9 cellular contexts compared by ENCODE assay signal in the genomic region with DNA sequence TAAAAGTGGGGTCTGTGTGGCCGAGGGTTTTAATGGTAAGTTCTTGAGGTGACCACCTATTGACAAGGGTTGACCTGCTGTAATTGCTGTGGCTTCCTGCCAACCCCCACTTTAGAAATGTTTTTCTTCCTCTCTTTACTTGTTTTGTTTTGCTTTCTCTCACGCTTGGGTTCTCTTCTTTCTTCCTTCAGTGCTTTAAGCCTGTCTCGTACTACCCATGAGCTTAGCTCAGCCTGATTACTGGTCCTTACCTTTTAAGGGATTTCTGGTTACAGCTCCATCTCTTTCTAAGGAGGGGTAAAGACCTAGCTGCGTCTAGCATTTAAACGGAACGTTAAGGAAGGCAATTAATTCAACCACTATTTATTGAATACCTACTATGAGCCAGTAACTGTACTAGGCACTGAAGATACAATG. TPM values are rescaled to one million over a fixed set of nuclear protein-coding genes. Genes with fewer than 3 reads are reported as not detected.
DNase-seq lines count a peak whose midpoint lies in the region; ATAC-seq, FAIRE-seq and TF ChIP-seq lines count a peak whose summit lies in the region.
"Had no signal": no experiment of that assay in that cellular context is flagged by ENCODE, and none has a peak within 500 bp of the region (broad histone marks: within the 10 kb centered on the region; RNA-seq: fewer than 3 reads in every experiment).

No MANE protein-coding gene starts in this region.

- H3K27ac Mint-ChIP-seq in CD4-positive, alpha-beta memory T cell: peak overlapping the region; percentile 89 to 99 (median 98)

- no peaks in the 10 kb centered on the region for H4K20me1 ChIP-seq in neural cell (ENCODE audit: insufficient read depth)

- peaks cover 0 to 3% (median 0%) of the 10 kb centered on the region in 8 donors for H3K9me3 Mint-ChIP-seq in CD4-positive, alpha-beta memory T cell

- H3K4me2 ChIP-seq in neural cell (ENCODE audit: low read length): peak overlapping the region; percentile 87

- H3K9me3 ChIP-seq in CD4-positive, alpha-beta memory T cell (ENCODE audit: control insufficient read depth in 1 of 2, low read length in 2 of 2): no peaks in the 10 kb centered on the region
- no peaks in the 10 kb centered on the region for H3K9me3 ChIP-seq in neural cell (ENCODE audit: low read length)

- H3K4me3 Mint-ChIP-seq in CD4-positive, alpha-beta memory T cell: peak overlapping the region; percentile 91 to 100 (median 96)

- POLR2A ChIA-PET in CD4-positive, alpha-beta memory T cell (lab: Charles Lee; ENCODE audit: partially characterized antibody): interaction anchor here (0.7 to 1.5 kb wide), 4 partner anchors 8 to 40 kb away, joined by 3 to 4 read pairs (median 3); no protein-coding TSS in a partner anchor
- POLR2A ChIA-PET in RWPE1 (lab: Yijun Ruan, JAX; ENCODE audit: low non-redundant PET): no interaction called here

- H3K27ac ChIP-seq in CD4-positive, alpha-beta memory T cell (ENCODE audit: low read depth, low read length): peak overlapping the region; percentile 91
- peak overlapping the region; percentile 94 for H3K27ac ChIP-seq in RWPE1
- H3K27ac ChIP-seq in neural cell (ENCODE audit: low read length): peak overlapping the region; percentile 95

- CTCF ChIA-PET in CD4-positive, alpha-beta memory T cell (lab: Charles Lee; ENCODE audit: partially characterized antibody): interaction anchor here (1.1 to 2.8 kb wide), 3 partner anchors 49 to 252 kb away, joined by 3 to 12 read pairs (median 3); no protein-coding TSS in a partner anchor
- CTCF ChIA-PET in RWPE1 (lab: Yijun Ruan, JAX): interaction anchor here (1.0 kb wide), 1 partner anchor 251 kb away, joined by 4 read pairs; no protein-coding TSS in a partner anchor

- H3K27me3 Mint-ChIP-seq in CD4-positive, alpha-beta memory T cell: no peaks in the 10 kb centered on the region

- no peak for TF ChIP-seq RAD21 in neural cell (conservative IDR thresholded peaks at IDR 0.05)

- intact Hi-C loops in CD4-positive, alpha-beta memory T cell (cut with micrococcal nuclease): loop anchor here (2.0 kb wide), 2 partner anchors 49 to 251 kb away; no protein-coding TSS in a partner anchor

- peak overlapping the region; percentile 80 to 90 for H3K4me3 ChIP-seq in CD4-positive, alpha-beta memory T cell (ENCODE audit: low read length in 2 of 2)
- peak overlapping the region; percentile 88 for H3K4me3 ChIP-seq in epithelial cell of proximal tubule (ENCODE audit: low read depth, low read length)
- H3K4me3 ChIP-seq in neural cell (ENCODE audit: low read length): peak overlapping the region; percentile 79

- H3F3A ChIP-seq in neural cell (ENCODE audit: insufficient read depth, low read length, poor library complexity, severe bottlenecking): no peaks in the 10 kb centered on the region

- DNase-seq in CD4-positive, alpha-beta memory T cell: no peak
- no peak for DNase-seq in GM19239 (ENCODE audit: insufficient read length, low spot score)
- no peak for DNase-seq in RWPE1 (ENCODE audit: low spot score)
- DNase-seq in epithelial cell of proximal tubule (ENCODE audit: low read depth): peak; percentile 26
- DNase-seq in HTR-8/SVneo (ENCODE audit: insufficient read length, low spot score): no peak
- no peak for DNase-seq in amniotic stem cell (lab: John Stamatoyannopoulos, UW)

- FAIRE-seq in GM19239 (lab: Jason Lieb, UNC) (peak; percentile 69), HTR-8/SVneo (lab: Jason Lieb, UNC) (no peak)
- FAIRE-seq: TTC549 had no signal

- peak; percentile 21 for ATAC-seq in HG03175 (IDR thresholded peaks at IDR 0.05; ENCODE audit: unreplicated experiment)

- H3K27me3 ChIP-seq in CD4-positive, alpha-beta memory T cell (ENCODE audit: insufficient read depth, low read length): no peaks in the 10 kb centered on the region
- no peaks in the 10 kb centered on the region for H3K27me3 ChIP-seq in neural cell (ENCODE audit: insufficient read depth, low read depth, low read length)

- H3K9me2 ChIP-seq in neural cell (ENCODE audit: insufficient read depth, low read length): no peaks in the 10 kb centered on the region

- TF ChIP-seq EP300 in neural cell (conservative IDR thresholded peaks at IDR 0.05; ENCODE audit: poor library complexity, severe bottlenecking): no peak

- H3K36me3 ChIP-seq in CD4-positive, alpha-beta memory T cell (ENCODE audit: insufficient read depth, low read length): no peaks in the 10 kb centered on the region
- H3K36me3 ChIP-seq in neural cell (ENCODE audit: insufficient read depth, low read length): no peaks in the 10 kb centered on the region

- peaks cover 34% of the 10 kb centered on the region for H3K4me1 ChIP-seq in CD4-positive, alpha-beta memory T cell (ENCODE audit: insufficient read depth, low read length)

- no peak for TF ChIP-seq CTCF in RWPE1 (conservative IDR thresholded peaks at IDR 0.05; ENCODE audit: low read depth)
- TF ChIP-seq CTCF in epithelial cell of proximal tubule (conservative IDR thresholded peaks at IDR 0.05; ENCODE audit: low read depth, low read length): no peak
- TF ChIP-seq CTCF in neural cell (IDR thresholded peaks at IDR 0.05; ENCODE audit: poor library complexity, severe bottlenecking): no peak

- peak overlapping the region; percentile 92 for H3K9ac ChIP-seq in neural cell (ENCODE audit: low read length)

- peaks cover 26 to 57% (median 37%) of the 10 kb centered on the region in 4 donors for H3K4me1 Mint-ChIP-seq in CD4-positive, alpha-beta memory T cell

- peaks cover 47% of the 10 kb centered on the region for H3K79me2 ChIP-seq in neural cell (replicated peaks; ENCODE audit: insufficient read depth, low read length)

- H2AFZ ChIP-seq in neural cell (ENCODE audit: low read depth, low read length): peak overlapping the region; percentile 59

- peaks cover 0 to 22% of the 10 kb centered on the region in 2 donors for H3K36me3 Mint-ChIP-seq in CD4-positive, alpha-beta memory T cell

TF ChIP-seq in neural cell, 6 proteins besides CTCF, POLR2A, EP300 and RAD21:
- TF ChIP-seq SMC3 (conservative IDR thresholded peaks at IDR 0.05; ENCODE audit: poor library complexity): no peak
- no peak for TF ChIP-seq POLR2AphosphoS5 (IDR thresholded peaks at IDR 0.05)
- TF ChIP-seq TAF1 (IDR thresholded peaks at IDR 0.05; ENCODE audit: low read depth): no peak
- TF ChIP-seq, protein P1, sequence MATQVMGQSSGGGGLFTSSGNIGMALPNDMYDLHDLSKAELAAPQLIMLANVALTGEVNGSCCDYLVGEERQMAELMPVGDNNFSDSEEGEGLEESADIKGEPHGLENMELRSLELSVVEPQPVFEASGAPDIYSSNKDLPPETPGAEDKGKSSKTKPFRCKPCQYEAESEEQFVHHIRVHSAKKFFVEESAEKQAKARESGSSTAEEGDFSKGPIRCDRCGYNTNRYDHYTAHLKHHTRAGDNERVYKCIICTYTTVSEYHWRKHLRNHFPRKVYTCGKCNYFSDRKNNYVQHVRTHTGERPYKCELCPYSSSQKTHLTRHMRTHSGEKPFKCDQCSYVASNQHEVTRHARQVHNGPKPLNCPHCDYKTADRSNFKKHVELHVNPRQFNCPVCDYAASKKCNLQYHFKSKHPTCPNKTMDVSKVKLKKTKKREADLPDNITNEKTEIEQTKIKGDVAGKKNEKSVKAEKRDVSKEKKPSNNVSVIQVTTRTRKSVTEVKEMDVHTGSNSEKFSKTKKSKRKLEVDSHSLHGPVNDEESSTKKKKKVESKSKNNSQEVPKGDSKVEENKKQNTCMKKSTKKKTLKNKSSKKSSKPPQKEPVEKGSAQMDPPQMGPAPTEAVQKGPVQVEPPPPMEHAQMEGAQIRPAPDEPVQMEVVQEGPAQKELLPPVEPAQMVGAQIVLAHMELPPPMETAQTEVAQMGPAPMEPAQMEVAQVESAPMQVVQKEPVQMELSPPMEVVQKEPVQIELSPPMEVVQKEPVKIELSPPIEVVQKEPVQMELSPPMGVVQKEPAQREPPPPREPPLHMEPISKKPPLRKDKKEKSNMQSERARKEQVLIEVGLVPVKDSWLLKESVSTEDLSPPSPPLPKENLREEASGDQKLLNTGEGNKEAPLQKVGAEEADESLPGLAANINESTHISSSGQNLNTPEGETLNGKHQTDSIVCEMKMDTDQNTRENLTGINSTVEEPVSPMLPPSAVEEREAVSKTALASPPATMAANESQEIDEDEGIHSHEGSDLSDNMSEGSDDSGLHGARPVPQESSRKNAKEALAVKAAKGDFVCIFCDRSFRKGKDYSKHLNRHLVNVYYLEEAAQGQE (IDR thresholded peaks at IDR 0.05; ENCODE audit: borderline replicate concordance): no peak
- no peak for TF ChIP-seq MXI1 (conservative IDR thresholded peaks at IDR 0.05; ENCODE audit: poor library complexity, severe bottlenecking)
- TF ChIP-seq EZH2 (IDR thresholded peaks at IDR 0.05; ENCODE audit: borderline replicate concordance, insufficient read depth, low read length, poor library complexity, severe bottlenecking): no peak

RNA-seq across cellular contexts. Expression of a gene that starts 0.7 kb away (rescaled TPM):
- total RNA-seq in CD4-positive, alpha-beta memory T cell: 100 to 1,000 TPM; 127 to 129 TPM
- polyA plus RNA-seq in CD4-positive, alpha-beta memory T cell: 100 to 1,000 TPM in 1 of 2 donors, 10 to 100 TPM in 1; 73.1 to 130 TPM
- 35.5 and 66.0 TPM in 2 replicates for total RNA-seq in epithelial cell of proximal tubule
- 67.2 and 68.2 TPM in 2 replicates for polyA plus RNA-seq in neural cell
- polyA minus RNA-seq in neural cell: 238 and 278 TPM in 2 replicates
